8 cellular contexts compared by ENCODE assay signal in the genomic region with DNA sequence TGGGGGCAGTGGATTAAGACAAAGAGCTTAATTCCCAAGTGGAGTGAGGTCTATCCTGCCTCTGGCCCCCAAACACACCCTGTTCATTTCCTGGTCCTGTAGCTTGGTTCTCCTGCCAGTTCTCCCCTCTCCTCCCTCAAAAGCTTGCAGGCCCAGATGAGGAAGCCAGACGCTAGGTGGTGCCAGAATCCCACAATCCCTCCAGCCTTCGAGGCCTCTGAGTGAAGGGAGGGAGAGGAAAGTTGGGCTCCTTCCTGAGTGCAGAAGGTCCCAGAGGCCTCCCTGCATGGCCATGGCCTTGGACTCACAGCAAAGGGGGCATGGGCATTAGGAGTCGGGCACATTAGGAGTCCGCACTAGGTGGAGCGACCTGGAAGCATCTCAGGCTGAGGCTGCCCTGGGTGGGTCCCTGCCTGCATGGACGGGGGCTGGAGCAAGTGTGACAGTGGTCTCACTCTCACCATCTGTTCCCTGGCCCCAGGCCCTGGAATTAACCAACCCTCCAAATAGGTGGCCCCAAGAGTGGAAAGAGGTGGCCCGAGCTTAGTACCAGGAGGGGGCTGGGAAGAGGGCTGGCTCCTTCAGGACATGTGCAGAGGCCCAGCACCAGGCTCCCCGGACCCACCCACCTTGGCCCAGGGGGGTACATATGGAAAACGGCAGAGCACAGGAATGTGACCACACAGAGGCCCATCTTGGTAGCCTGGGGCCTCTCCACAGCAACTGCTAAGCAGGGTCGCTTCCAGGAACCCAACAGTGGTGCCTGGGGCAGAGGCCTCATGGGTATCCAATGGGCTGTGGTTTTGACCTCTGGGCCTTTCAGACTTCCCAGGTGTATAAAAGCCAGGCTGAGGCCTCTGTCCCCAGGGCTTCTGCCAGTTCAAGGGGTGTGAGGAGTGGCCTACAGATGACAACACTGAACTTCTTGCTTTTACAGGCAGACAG. TPM values are rescaled to one million over a fixed set of nuclear protein-coding genes. Genes with fewer than 3 reads are reported as not detected.
DNase-seq lines count a peak whose midpoint lies in the region; ATAC-seq lines count a peak whose summit lies in the region.

No MANE protein-coding gene starts in this region.

- peak overlapping the region; percentile 97 for H3K27ac Mint-ChIP-seq in activated T-cell treated with anti-CD3 and anti-CD28 coated beads, Interleukin-2, amount 50 U/mL, for 72 hours

- peaks cover 81% of the 10 kb centered on the region for H3K4me1 Mint-ChIP-seq in activated T-cell treated with anti-CD3 and anti-CD28 coated beads, Interleukin-2, amount 50 U/mL, for 72 hours (ENCODE audit: low read depth)
- peaks cover 64% of the 10 kb centered on the region for H3K4me1 Mint-ChIP-seq in activated T-cell treated with anti-CD3 and anti-CD28 coated beads, Interleukin-2, amount 50 U/mL, for 4 hours (ENCODE audit: low read depth)

- no peak for DNase-seq in activated T-cell treated with anti-CD3 and anti-CD28 coated beads, Interleukin-2, amount 50 U/mL, for 72 hours
- DNase-seq in activated T-cell treated with anti-CD3 and anti-CD28 coated beads, Interleukin-2, amount 50 U/mL, for 4 hours, result no peak
- DNase-seq in NCI-H1092 (lab: John Stamatoyannopoulos, UW), result peak; percentile 54
- DNase-seq in UCSD-AML1 (lab: John Stamatoyannopoulos, UW; ENCODE audit: unreplicated experiment), result peak; percentile 85
- peak; percentile 47 for DNase-seq in foreskin melanocyte
- peak; percentile 84 for DNase-seq in retina

- no peaks in the 10 kb centered on the region for H3K9me3 Mint-ChIP-seq in activated T-cell treated with anti-CD3 and anti-CD28 coated beads, Interleukin-2, amount 50 U/mL, for 72 hours
- no peaks in the 10 kb centered on the region for H3K9me3 Mint-ChIP-seq in activated T-cell treated with anti-CD3 and anti-CD28 coated beads, Interleukin-2, amount 50 U/mL, for 4 hours

- H3K27me3 Mint-ChIP-seq in activated T-cell treated with anti-CD3 and anti-CD28 coated beads, Interleukin-2, amount 50 U/mL, for 72 hours (ENCODE audit: low read depth), result no peaks in the 10 kb centered on the region
- H3K27me3 Mint-ChIP-seq in activated T-cell treated with anti-CD3 and anti-CD28 coated beads, Interleukin-2, amount 50 U/mL, for 4 hours (ENCODE audit: low read depth), result no peaks in the 10 kb centered on the region

- no peaks in the 10 kb centered on the region for H3K36me3 Mint-ChIP-seq in activated T-cell treated with anti-CD3 and anti-CD28 coated beads, Interleukin-2, amount 50 U/mL, for 72 hours (ENCODE audit: insufficient read depth in 2 of 2)
- no peaks in the 10 kb centered on the region for H3K36me3 Mint-ChIP-seq in activated T-cell treated with anti-CD3 and anti-CD28 coated beads, Interleukin-2, amount 50 U/mL, for 4 hours (ENCODE audit: insufficient read depth)

- no peak overlapping the region for H3K4me3 Mint-ChIP-seq in activated T-cell treated with anti-CD3 and anti-CD28 coated beads, Interleukin-2, amount 50 U/mL, for 72 hours
- H3K4me3 Mint-ChIP-seq in activated T-cell treated with anti-CD3 and anti-CD28 coated beads, Interleukin-2, amount 50 U/mL, for 4 hours, result no peak overlapping the region

- no peak for ATAC-seq in activated T-cell treated with anti-CD3 and anti-CD28 coated beads, Interleukin-2, amount 50 U/mL, for 72 hours (replicated peaks in 1 of 2)
- ATAC-seq in activated T-cell treated with anti-CD3 and anti-CD28 coated beads, Interleukin-2, amount 50 U/mL, for 4 hours, result no peak
- ATAC-seq in GM21390 (IDR thresholded peaks at IDR 0.05; ENCODE audit: unreplicated experiment) (no peak), GM19328 (IDR thresholded peaks at IDR 0.05; ENCODE audit: unreplicated experiment) (no peak)

RNA-seq across cellular contexts. Expression of gene FXYD2, which starts 5.2 kb away (rescaled TPM):
- 1 to 10 TPM; 2.4 to 3.7 TPM for total RNA-seq in activated T-cell treated with anti-CD3 and anti-CD28 coated beads, Interleukin-2, amount 50 U/mL, for 72 hours
- under 1 TPM; 0.63 to 0.66 (median 0.63) TPM for total RNA-seq in activated T-cell treated with anti-CD3 and anti-CD28 coated beads, Interleukin-2, amount 50 U/mL, for 4 hours

RNA-seq across cellular contexts. Expression of gene DSCAML1, which starts 22.4 kb away (rescaled TPM):
- total RNA-seq in activated T-cell treated with anti-CD3 and anti-CD28 coated beads, Interleukin-2, amount 50 U/mL, for 72 hours, result 1 to 10 TPM; 1.5 to 2.5 TPM
- total RNA-seq in activated T-cell treated with anti-CD3 and anti-CD28 coated beads, Interleukin-2, amount 50 U/mL, for 4 hours, result not detected

RNA-seq across cellular contexts. Expression of gene FXYD6, which starts 57.1 kb away (rescaled TPM):
- total RNA-seq in activated T-cell treated with anti-CD3 and anti-CD28 coated beads, Interleukin-2, amount 50 U/mL, for 72 hours, result under 1 TPM; 0.17 to 0.25 TPM
- under 1 TPM in 2 of 3 donors, not detected in 1; 0.16 to 0.38 TPM for total RNA-seq in activated T-cell treated with anti-CD3 and anti-CD28 coated beads, Interleukin-2, amount 50 U/mL, for 4 hours

Comparison
In these comparisons a context has a peak if more than half of its experiments do, and no peak if none do; other contexts are left out.
1. DNase-seq: peak in NCI-H1092 (single experiment), UCSD-AML1 (single experiment), foreskin melanocyte (single experiment) and retina (single experiment); none in activated T-cell treated with anti-CD3 and anti-CD28 coated beads, Interleukin-2, amount 50 U/mL, for 72 hours (0 of 2) and activated T-cell treated with anti-CD3 and anti-CD28 coated beads, Interleukin-2, amount 50 U/mL, for 4 hours (single experiment).